ENCODE assay signal across 16 cellular contexts in genomic region chr6:163169521-163169920, GRCh38.
"Had no signal": no experiment of that assay in that cellular context is flagged by ENCODE, and none has a peak within 500 bp of the region (broad histone marks: within the 10 kb centered on the region; RNA-seq: fewer than 3 reads in every experiment).

No MANE protein-coding gene starts in this region.

- H3K36me3 ChIP-seq: ascending aorta, SJSA1 had no signal

- H3K27ac ChIP-seq: ascending aorta, body of pancreas, SJSA1 had no signal

- H3K4me1 ChIP-seq: ascending aorta, body of pancreas, SJSA1 had no signal

- FAIRE-seq: bronchial epithelial cell, RCC 7860 had no signal

- H3K9me3 ChIP-seq: ascending aorta, body of pancreas, SJSA1 had no signal

- DNase-seq: activated CD4-positive, alpha-beta T cell treated with anti-CD3 and anti-CD28 coated beads for 4 hours; activated CD8-positive, alpha-beta memory T cell treated with anti-CD3 and anti-CD28 coated beads, Interleukin-2, amount 50 U/mL, for 4 hours; amniotic stem cell; body of pancreas; NCI-H1105 treated with DMSO at 0.1 percent for 48 hours; NCI-H1436 treated with DMSO at 0.1 percent for 48 hours; NCI-H187; NCI-H2081; SHP77 had no signal

- H3K4me3 ChIP-seq: ascending aorta, body of pancreas, SJSA1 had no signal

- H3K27me3 ChIP-seq: ascending aorta, body of pancreas had no signal

- ATAC-seq: activated naive CD8-positive, alpha-beta T cell treated with anti-CD3 and anti-CD28 coated beads, Interleukin-2, amount 50 U/mL, for 24 hours; body of pancreas; PC-3; SK-N-SH treated with all-trans-retinoic acid at 6 μM for 48 hours had no signal
